In the genomic region with DNA sequence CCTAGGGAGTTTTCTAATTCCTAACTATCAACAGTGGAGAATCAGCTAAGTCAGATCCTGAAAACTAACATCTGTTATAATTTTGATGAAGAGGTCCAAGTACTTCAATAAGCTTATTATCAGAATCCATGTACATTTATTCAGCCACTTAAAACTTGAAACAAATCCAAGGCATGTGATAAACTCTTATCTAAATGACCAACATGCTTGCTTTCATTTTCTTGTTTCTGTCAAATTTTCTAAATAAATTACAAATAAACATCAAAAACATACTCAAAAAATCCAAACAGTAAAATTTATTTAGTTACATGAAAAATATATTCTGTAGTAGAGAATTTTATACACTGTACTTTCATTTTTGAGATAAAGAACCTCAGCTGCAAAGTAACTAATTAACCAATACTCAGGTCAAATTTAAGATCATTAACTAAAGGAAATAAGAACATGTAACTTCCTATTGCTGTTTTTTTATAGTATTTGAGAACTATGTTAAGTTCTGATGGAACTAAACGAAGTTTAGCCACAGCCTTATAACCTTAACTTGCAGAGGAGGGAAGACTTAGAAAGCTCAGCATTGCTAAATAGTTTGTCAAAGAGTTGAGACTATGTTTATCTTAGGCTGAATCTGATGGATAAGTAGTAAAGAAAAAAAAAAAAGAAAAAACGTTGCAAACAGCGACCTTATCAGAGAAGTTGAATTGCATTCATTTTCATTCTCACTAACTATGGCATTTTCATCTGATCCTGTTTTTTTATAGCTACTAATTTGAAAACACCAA, we compare ENCODE assay signal across 25 cellular contexts. TPM values are rescaled to one million over a fixed set of nuclear protein-coding genes. Genes with fewer than 3 reads are reported as not detected.
A peak's percentile ranks its signal among the peaks of the same experiment; 100 is the strongest.
DNase-seq lines count a peak whose midpoint lies in the region; ATAC-seq, FAIRE-seq and TF ChIP-seq lines count a peak whose summit lies in the region.
"Had no signal": no experiment of that assay in that cellular context is flagged by ENCODE, and none has a peak within 500 bp of the region (broad histone marks: within the 10 kb centered on the region; RNA-seq: fewer than 3 reads in every experiment).

No MANE protein-coding gene starts in this region.

- no peaks in the 10 kb centered on the region for H3K79me2 ChIP-seq in endothelial cell of umbilical vein (ENCODE audit: control insufficient read depth, insufficient read depth, low read length)

- H4K20me1 ChIP-seq in endothelial cell of umbilical vein (replicated peaks; ENCODE audit: control insufficient read depth, extremely low read depth, insufficient read depth, low read length), result no peaks in the 10 kb centered on the region

- H3K4me2 ChIP-seq in endothelial cell of umbilical vein (ENCODE audit: insufficient read depth, low read length), result no peak overlapping the region
- H3K4me2 ChIP-seq: BLaER1 treated with 17β-estradiol and CSF1 and Interleukin-3, amounts not matched to agents 10 nM and 100 nM had no signal

- no peak for DNase-seq in H54 (ENCODE audit: insufficient read length, low spot score)
- DNase-seq in endothelial cell of umbilical vein (ENCODE audit: low read depth, low spot score), result no peak
- no peak for DNase-seq in natural killer cell
- no peak for DNase-seq in Caco-2
- DNase-seq in NOMO-1 treated with dmso at 0.1 percent for 144 hours (lab: John Stamatoyannopoulos, UW; ENCODE audit: unreplicated experiment), result no peak
- DNase-seq: activated CD4-positive, alpha-beta T cell treated with anti-CD3 and anti-CD28 coated beads for 1 hour; GF-D8; hippocampal formation; MG63; midbrain; NCI-H1694; psoas muscle; SHP77; stimulated activated CD4-positive, alpha-beta T cell treated with anti-CD3 and anti-CD28 coated beads, Interleukin-15, amount 100 ng/mL, for 24 hours; T-helper 2 cell; tibial artery had no signal

- H3K27ac Mint-ChIP-seq in nephron, result peak overlapping the region; percentile 71 to 96 (median 86)
- no peak overlapping the region for H3K27ac Mint-ChIP-seq in natural killer cell
- no peak overlapping the region for H3K27ac Mint-ChIP-seq in Caco-2 (ENCODE audit: unreplicated experiment)
- H3K27ac Mint-ChIP-seq: activated T-helper 2 cell treated with anti-CD3 and anti-CD28 coated beads, Interferon-gamma antibody, Interleukin-2, Interleukin-4, amounts not matched to agents 10 μg/mL and 5 μg/mL and 100 μg/mL, durations not matched to agents 14 hours and 24 hours and 36 hours; stimulated activated memory B cell treated with anti-CD40 and anti-IgM and Interleukin-4, amounts not matched to agents 10 μg/mL and 1 μg/mL and 100 μg/mL, for 72 hours had no signal

- BruUV-seq in endothelial cell of umbilical vein (replicated peaks; lab: Mats Ljungman, UMichigan), result no TSS peak
- BruUV-seq in Caco-2 (replicated peaks; lab: Mats Ljungman, UMichigan), result no TSS peak

- H3K9me3 ChIP-seq in endothelial cell of umbilical vein (replicated peaks; ENCODE audit: control insufficient read depth, insufficient read depth, low read length) (no peaks in the 10 kb centered on the region), Caco-2 (no peaks in the 10 kb centered on the region)
- H3K9me3 ChIP-seq: BLaER1 treated with 17β-estradiol and CSF1 and Interleukin-3, amounts not matched to agents 10 nM and 100 nM; breast epithelium; MG63; psoas muscle; tibial artery had no signal

- no peaks in the 10 kb centered on the region for H3K9me1 ChIP-seq in endothelial cell of umbilical vein (replicated peaks; ENCODE audit: control insufficient read depth, extremely low read depth, insufficient read depth, low read length)

- CTCF ChIA-PET in endothelial cell of umbilical vein (lab: Charles Lee), result interaction anchor here (0.6 to 1.5 kb wide), 9 partner anchors 9 to 144 kb away, joined by 3 to 5 read pairs (median 3); partner anchors contain the start of genes PAXBP1 and SYNJ1
- CTCF ChIA-PET in Caco-2 (lab: Charles Lee), result no interaction called here

- TF ChIP-seq CTCF in endothelial cell of umbilical vein (IDR thresholded peaks at IDR 0.05; ENCODE audit: extremely low read depth in 1 of 2, insufficient read depth in 1 of 2, low read depth in 1 of 2, low read length in 2 of 2) (no peak), nephron (IDR thresholded peaks at IDR 0.05; ENCODE audit: unreplicated experiment in 3 of 3) (no peak), natural killer cell (IDR thresholded peaks at IDR 0.05) (no peak), Caco-2 (IDR thresholded peaks at IDR 0.05; ENCODE audit: insufficient read depth in 1 of 2, low read depth in 1 of 2, low read length in 1 of 2, severe bottlenecking in 1 of 2, unreplicated experiment in 1 of 2) (no peak)

- H3K4me3 Mint-ChIP-seq in nephron (peak overlapping the region in 1 of 3 experiments; percentile 54), natural killer cell (no peak overlapping the region), Caco-2 (ENCODE audit: unreplicated experiment) (no peak overlapping the region)
- H3K4me3 Mint-ChIP-seq: neural crest cell; stimulated activated memory B cell treated with anti-CD40 and anti-IgM and Interleukin-4, amounts not matched to agents 10 μg/mL and 1 μg/mL and 100 μg/mL, for 72 hours had no signal

- H3K4me1 ChIP-seq in endothelial cell of umbilical vein (ENCODE audit: control insufficient read depth, extremely low read depth, insufficient read depth, low read length), result peaks cover 2% of the 10 kb centered on the region
- 0 out of 2 replicates have a peak, but pooled peaks cover 7% of the 10 kb centered on the region for H3K4me1 ChIP-seq in Caco-2
- H3K4me1 ChIP-seq: BLaER1 treated with 17β-estradiol and CSF1 and Interleukin-3, amounts not matched to agents 10 nM and 100 nM; breast epithelium; psoas muscle; tibial artery had no signal

- H3K4me3 ChIP-seq in endothelial cell of umbilical vein (replicated peaks in 1 of 3; ENCODE audit: insufficient read depth in 1 of 3, low read depth in 1 of 3, low read length in 3 of 3) (no peak overlapping the region), Caco-2 (ENCODE audit: low read depth, low read length) (no peak overlapping the region)
- H3K4me3 ChIP-seq: BLaER1 treated with 17β-estradiol and CSF1 and Interleukin-3, amounts not matched to agents 10 nM and 100 nM; breast epithelium; MG63; psoas muscle; tibial artery had no signal

- ATAC-seq in SK-N-SH treated with all-trans-retinoic acid at 6 μM for 48 hours (no peak), natural killer cell (no peak), HG03108 (IDR thresholded peaks at IDR 0.05; ENCODE audit: unreplicated experiment) (no peak)
- ATAC-seq: psoas muscle; stimulated activated memory B cell treated with anti-CD40 and anti-IgM and Interleukin-4, amounts not matched to agents 10 μg/mL and 1 μg/mL and 100 μg/mL, for 72 hours had no signal

- H3K4me1 Mint-ChIP-seq in nephron, result no peaks in the 10 kb centered on the region
- no peaks in the 10 kb centered on the region for H3K4me1 Mint-ChIP-seq in natural killer cell
- no peaks in the 10 kb centered on the region for H3K4me1 Mint-ChIP-seq in Caco-2 (ENCODE audit: low read depth, unreplicated experiment)
- H3K4me1 Mint-ChIP-seq: neural crest cell; stimulated activated memory B cell treated with anti-CD40 and anti-IgM and Interleukin-4, amounts not matched to agents 10 μg/mL and 1 μg/mL and 100 μg/mL, for 72 hours had no signal

- H3K27me3 ChIP-seq in endothelial cell of umbilical vein (ENCODE audit: control insufficient read depth in 2 of 2, insufficient read depth in 2 of 2, low read length in 2 of 2) (no peaks in the 10 kb centered on the region), Caco-2 (replicated peaks; ENCODE audit: control insufficient read depth, insufficient read depth, low read length) (no peaks in the 10 kb centered on the region)
- H3K27me3 ChIP-seq: BLaER1 treated with 17β-estradiol and CSF1 and Interleukin-3, amounts not matched to agents 10 nM and 100 nM; breast epithelium; MG63; tibial artery had no signal

- H3K9me3 Mint-ChIP-seq in nephron, result no peaks in the 10 kb centered on the region
- H3K9me3 Mint-ChIP-seq in natural killer cell, result no peaks in the 10 kb centered on the region
- H3K9me3 Mint-ChIP-seq in Caco-2 (ENCODE audit: unreplicated experiment), result no peaks in the 10 kb centered on the region
- H3K9me3 Mint-ChIP-seq: activated T-helper 2 cell treated with anti-CD3 and anti-CD28 coated beads, Interferon-gamma antibody, Interleukin-2, Interleukin-4, amounts not matched to agents 10 μg/mL and 5 μg/mL and 100 μg/mL, durations not matched to agents 14 hours and 24 hours and 36 hours; neural crest cell; stimulated activated memory B cell treated with anti-CD40 and anti-IgM and Interleukin-4, amounts not matched to agents 10 μg/mL and 1 μg/mL and 100 μg/mL, for 72 hours had no signal

- POLR2A ChIA-PET in endothelial cell of umbilical vein (lab: Charles Lee) (interaction anchor here (0.6 kb wide), 1 partner anchor 535 kb away, joined by 3 read pairs; no protein-coding TSS in a partner anchor), Caco-2 (lab: Charles Lee) (no interaction called here)

- H3K27me3 Mint-ChIP-seq in nephron (ENCODE audit: low read depth) (no peaks in the 10 kb centered on the region), natural killer cell (ENCODE audit: low read depth in 2 of 2) (no peaks in the 10 kb centered on the region), Caco-2 (ENCODE audit: insufficient read depth, unreplicated experiment) (no peaks in the 10 kb centered on the region)
- H3K27me3 Mint-ChIP-seq: stimulated activated memory B cell treated with anti-CD40 and anti-IgM and Interleukin-4, amounts not matched to agents 10 μg/mL and 1 μg/mL and 100 μg/mL, for 72 hours had no signal

- FAIRE-seq in H54 (lab: Jason Lieb, UNC) (peak; percentile 30), endothelial cell of umbilical vein (lab: Jason Lieb, UNC) (peak; percentile 28)
- FAIRE-seq: keratinocyte had no signal

- no peaks in the 10 kb centered on the region for H3K36me3 Mint-ChIP-seq in nephron (ENCODE audit: low read depth)
- peaks cover 10% of the 10 kb centered on the region for H3K36me3 Mint-ChIP-seq in natural killer cell
- peaks cover 5% of the 10 kb centered on the region for H3K36me3 Mint-ChIP-seq in Caco-2 (ENCODE audit: insufficient read depth, unreplicated experiment)

- H3K9ac ChIP-seq in endothelial cell of umbilical vein (replicated peaks; ENCODE audit: extremely low read depth, insufficient read depth, low read length), result no peak overlapping the region
- H3K9ac ChIP-seq: BLaER1 treated with 17β-estradiol and CSF1 and Interleukin-3, amounts not matched to agents 10 nM and 100 nM had no signal

- TF ChIP-seq POLR2A in H54 (IDR thresholded peaks at IDR 0.05; ENCODE audit: low read depth, low read length) (no peak), endothelial cell of umbilical vein (IDR thresholded peaks at IDR 0.05; ENCODE audit: low read depth, low read length) (no peak)

- H3K27ac ChIP-seq in endothelial cell of umbilical vein (ENCODE audit: insufficient read depth, low read depth, low read length), result no peak overlapping the region
- H3K27ac ChIP-seq: BLaER1 treated with 17β-estradiol and CSF1 and Interleukin-3, amounts not matched to agents 10 nM and 100 nM; breast epithelium; psoas muscle; tibial artery had no signal

- no peak overlapping the region for H2AFZ ChIP-seq in endothelial cell of umbilical vein (ENCODE audit: low read depth, low read length)

- dilution Hi-C loops in endothelial cell of umbilical vein (cut with MboI; ENCODE audit: extremely low pct_ligation_motif_present, low sequenced_read_pairs), result no loop called here

- H3K36me3 ChIP-seq in endothelial cell of umbilical vein (ENCODE audit: control insufficient read depth in 2 of 2, extremely low read depth in 1 of 2, insufficient read depth in 2 of 2, low read length in 2 of 2) (no peaks in the 10 kb centered on the region), Caco-2 (ENCODE audit: control insufficient read depth, insufficient read depth, low read length) (no peaks in the 10 kb centered on the region)
- H3K36me3 ChIP-seq: MG63 had no signal

- intact Hi-C loops in endothelial cell of umbilical vein (cut with micrococcal nuclease) (no loop called here), natural killer cell (cut with micrococcal nuclease) (no loop called here), Caco-2 (cut with micrococcal nuclease; ENCODE audit: unreplicated experiment) (no loop called here)

RNA-seq across cellular contexts. Expression of gene SYNJ1, which starts 44.9 kb away (rescaled TPM):
- total RNA-seq in endothelial cell of umbilical vein (17.0 and 18.3 TPM in 2 replicates), natural killer cell (10 to 100 TPM; 16.2 to 22.4 (median 20.1) TPM), Caco-2 (2022) (8.3 and 11.5 TPM in 2 replicates)
- polyA plus RNA-seq in endothelial cell of umbilical vein, result 4.0 and 5.9 TPM in 2 replicates
- polyA plus RNA-seq in endothelial cell of umbilical vein (2011; cell fraction: cytosol; rRNA removed), result 5.9 and 6.0 TPM in 2 replicates
- polyA plus RNA-seq in endothelial cell of umbilical vein (2011; cell fraction: nucleus; rRNA removed), result 23.3 and 24.8 TPM in 2 replicates
- 12.1 and 12.7 TPM in 2 replicates for polyA plus RNA-seq in endothelial cell of umbilical vein (2012)
- polyA minus RNA-seq in endothelial cell of umbilical vein, result 16.6 and 18.5 TPM in 2 replicates
- polyA minus RNA-seq in endothelial cell of umbilical vein (2011; cell fraction: cytosol; rRNA and poly(A)+ RNA removed), result 6.3 TPM
- 19.1 and 20.4 TPM in 2 replicates for polyA minus RNA-seq in endothelial cell of umbilical vein (2011; cell fraction: nucleus; rRNA and poly(A)+ RNA removed)

Comparison
In these comparisons a context has a peak if more than half of its experiments do, and no peak if none do; other contexts are left out.
1. H3K27ac Mint-ChIP-seq: peak in nephron (3 of 3); none in natural killer cell (0 of 2) and Caco-2 (single experiment).